Comparison of ENCODE assay signal across 29 cellular contexts in genomic region chr6:46466570-46466969, GRCh38. TPM values are rescaled to one million over a fixed set of nuclear protein-coding genes. Genes with fewer than 3 reads are reported as not detected.
"Had no signal": no experiment of that assay in that cellular context is flagged by ENCODE, and none has a peak within 500 bp of the region (broad histone marks: within the 10 kb centered on the region; RNA-seq: fewer than 3 reads in every experiment).

No MANE protein-coding gene starts in this region.

- H3K4me3 ChIP-seq: body of pancreas, esophagus squamous epithelium had no signal

- H3K27ac ChIP-seq: body of pancreas, epithelial cell of prostate, esophagus squamous epithelium had no signal

- H3K4me3 Mint-ChIP-seq: activated CD4-positive, alpha-beta memory T cell treated with anti-CD3 and anti-CD28 coated beads, Interleukin-2, amount 10 ng/mL, durations not matched to agents 7 days and 5 days; activated CD4-positive, alpha-beta T cell treated with anti-CD3 and anti-CD28 coated beads, Interleukin-2, amount 10 ng/mL, durations not matched to agents 7 days and 5 days; activated naive CD8-positive, alpha-beta T cell; activated T-cell treated with anti-CD3 and anti-CD28 coated beads, Interleukin-2, amount 50 U/mL, for 4 hours; activated T-helper 17 cell treated with anti-CD3 and anti-CD28 coated beads, Interleukin-2, amount 50 U/mL, for 72 hours; central memory CD8-positive, alpha-beta T cell; effector memory CD8-positive, alpha-beta T cell; T-helper 17 cell; T-helper 2 cell treated with Interferon-gamma antibody and Interleukin-4, amounts not matched to agents 5 μg/mL and 100 μg/mL, for 36 hours had no signal

- H3K4me1 ChIP-seq: body of pancreas had no signal

- H3K9me3 ChIP-seq: body of pancreas, esophagus squamous epithelium had no signal

- ATAC-seq: activated T-cell treated with anti-CD3 and anti-CD28 coated beads, Interleukin-2, amount 50 U/mL, for 4 hours; activated T-helper 17 cell treated with anti-CD3 and anti-CD28 coated beads, Interleukin-2, amount 50 U/mL, for 72 hours; body of pancreas; effector memory CD8-positive, alpha-beta T cell; T-helper 17 cell had no signal

- H3K36me3 Mint-ChIP-seq: activated naive CD8-positive, alpha-beta T cell had no signal

- H3K36me3 ChIP-seq: esophagus squamous epithelium had no signal

- H3K27ac Mint-ChIP-seq: activated CD4-positive, alpha-beta memory T cell treated with anti-CD3 and anti-CD28 coated beads, Interleukin-2, amount 10 ng/mL, durations not matched to agents 7 days and 5 days; activated CD4-positive, alpha-beta T cell treated with anti-CD3 and anti-CD28 coated beads, Interleukin-2, amount 10 ng/mL, durations not matched to agents 7 days and 5 days; activated naive CD8-positive, alpha-beta T cell; activated T-helper 17 cell treated with anti-CD3 and anti-CD28 coated beads, Interleukin-2, amount 50 U/mL, for 72 hours; effector memory CD8-positive, alpha-beta T cell; T-helper 17 cell; T-helper 2 cell treated with Interferon-gamma antibody and Interleukin-4, amounts not matched to agents 5 μg/mL and 100 μg/mL, for 36 hours had no signal

- H3K27me3 ChIP-seq: body of pancreas, esophagus squamous epithelium had no signal

- DNase-seq: activated CD4-positive, alpha-beta memory T cell treated with anti-CD3 and anti-CD28 coated beads, Interleukin-2, amount 10 ng/mL, durations not matched to agents 7 days and 5 days; activated CD4-positive, alpha-beta T cell treated with anti-CD3 and anti-CD28 coated beads for 1 hour; activated CD4-positive, alpha-beta T cell treated with anti-CD3 and anti-CD28 coated beads for 4 hours; activated CD4-positive, alpha-beta T cell treated with anti-CD3 and anti-CD28 coated beads, Interleukin-2, amount 10 ng/mL, durations not matched to agents 7 days and 5 days; activated CD4-positive, alpha-beta T cell treated with anti-CD3 and anti-CD28 coated beads, Interleukin-2, amount 50 U/mL, for 4 hours; activated CD8-positive, alpha-beta memory T cell treated with anti-CD3 and anti-CD28 coated beads for 24 hours; activated effector memory CD4-positive, alpha-beta T cell treated with Interleukin-2 at 50 U/mL for 16 hours; activated gamma-delta T cell treated with Interleukin-2 at 50 U/mL for 16 hours; activated naive CD4-positive, alpha-beta T cell treated with anti-CD3 and anti-CD28 coated beads, Interleukin-2, amount 50 U/mL, for 16 hours; activated naive CD4-positive, alpha-beta T cell treated with Interleukin-2 at 50 U/mL for 16 hours; activated T-cell treated with anti-CD3 and anti-CD28 coated beads, Interleukin-2, amount 50 U/mL, for 4 hours; amniotic stem cell; anterior cingulate cortex; body of pancreas; cortex of kidney; dermis blood vessel endothelial cell; effector CD4-positive, alpha-beta T cell; effector memory CD8-positive, alpha-beta T cell; esophagus squamous epithelium; foreskin melanocyte; head of caudate nucleus; T-helper 1 cell; T-helper 17 cell; T1000 had no signal

- H3K4me1 Mint-ChIP-seq: activated CD4-positive, alpha-beta memory T cell treated with anti-CD3 and anti-CD28 coated beads, Interleukin-2, amount 10 ng/mL, durations not matched to agents 7 days and 5 days; activated CD4-positive, alpha-beta T cell treated with anti-CD3 and anti-CD28 coated beads, Interleukin-2, amount 10 ng/mL, durations not matched to agents 7 days and 5 days; activated T-helper 17 cell treated with anti-CD3 and anti-CD28 coated beads, Interleukin-2, amount 50 U/mL, for 72 hours; central memory CD8-positive, alpha-beta T cell; T-helper 17 cell had no signal

- H3K9me3 Mint-ChIP-seq: activated CD4-positive, alpha-beta memory T cell treated with anti-CD3 and anti-CD28 coated beads, Interleukin-2, amount 10 ng/mL, durations not matched to agents 7 days and 5 days; activated CD4-positive, alpha-beta T cell treated with anti-CD3 and anti-CD28 coated beads, Interleukin-2, amount 10 ng/mL, durations not matched to agents 7 days and 5 days; activated T-cell treated with anti-CD3 and anti-CD28 coated beads, Interleukin-2, amount 50 U/mL, for 4 hours; activated T-helper 17 cell treated with anti-CD3 and anti-CD28 coated beads, Interleukin-2, amount 50 U/mL, for 72 hours; central memory CD8-positive, alpha-beta T cell; effector memory CD8-positive, alpha-beta T cell; T-helper 2 cell treated with Interferon-gamma antibody and Interleukin-4, amounts not matched to agents 5 μg/mL and 100 μg/mL, for 36 hours had no signal

RNA-seq across cellular contexts. Expression of gene RCAN2, which starts 24.7 kb away (rescaled TPM):
- total RNA-seq: T-helper 17 cell had no signal
